8 cellular contexts compared by ENCODE assay signal in the genomic region with DNA sequence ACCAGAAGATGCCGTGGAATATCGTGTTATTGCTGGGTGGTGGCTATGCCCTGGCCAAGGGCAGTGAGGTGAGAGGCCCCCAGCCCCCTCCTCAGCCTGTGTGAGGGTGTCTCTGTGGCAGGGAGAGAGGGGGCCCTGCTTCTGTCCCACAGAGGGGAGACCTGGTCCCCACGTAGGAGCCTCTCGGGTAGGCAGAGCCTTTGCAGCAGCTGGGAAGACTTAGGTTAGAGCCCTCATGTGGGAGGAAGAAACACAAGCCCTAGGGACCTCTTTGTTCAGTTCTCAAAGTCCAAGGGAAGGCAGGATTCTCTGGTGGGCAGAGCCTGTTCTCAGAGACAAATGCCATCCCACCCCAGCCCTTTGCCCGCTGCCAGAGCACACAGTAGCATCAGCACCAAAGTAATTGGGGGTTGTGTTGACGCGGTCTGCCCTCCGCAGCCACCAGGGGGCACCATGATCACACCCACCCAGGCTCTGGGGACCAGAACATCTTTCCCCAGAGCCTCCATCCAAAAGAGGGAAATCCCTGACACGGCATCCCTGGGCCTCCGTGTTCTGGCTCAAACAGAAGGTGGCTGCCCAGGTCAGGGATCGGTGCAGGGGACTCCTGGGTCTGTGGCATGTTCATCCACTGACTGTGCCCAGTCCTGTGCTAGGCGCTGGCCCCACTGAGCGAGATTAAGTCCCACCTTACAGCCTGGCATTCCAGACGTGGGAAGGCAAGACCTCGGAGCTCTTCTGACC. TPM values are rescaled to one million over a fixed set of nuclear protein-coding genes. Genes with fewer than 3 reads are reported as not detected.
DNase-seq lines count a peak whose midpoint lies in the region; ATAC-seq, FAIRE-seq and TF ChIP-seq lines count a peak whose summit lies in the region.

No MANE protein-coding gene starts in this region.

- H3K4me1 ChIP-seq in BLaER1 (peaks cover 76% of the 10 kb centered on the region), breast epithelium (peaks cover 5 to 7% of the 10 kb centered on the region in 2 donors), keratinocyte (ENCODE audit: control insufficient read depth, extremely low read depth, insufficient read depth, low read length) (peaks cover 9% of the 10 kb centered on the region)

- H3K9ac ChIP-seq in BLaER1 (no peak overlapping the region), keratinocyte (ENCODE audit: control insufficient read depth, extremely low read depth, insufficient read depth, low read length) (no peak overlapping the region)

- ATAC-seq in GM21367 (IDR thresholded peaks at IDR 0.05; ENCODE audit: unreplicated experiment) (peak; percentile 62), WTC11 (peak; percentile 74), HG02885 (IDR thresholded peaks at IDR 0.05; ENCODE audit: poor library complexity, unreplicated experiment) (no peak)

- peaks cover 12% of the 10 kb centered on the region for H3K4me1 Mint-ChIP-seq in WTC11

- H3K4me3 ChIP-seq in BLaER1 = no peak overlapping the region
- no peak overlapping the region for H3K4me3 ChIP-seq in breast epithelium
- H3K4me3 ChIP-seq in keratinocyte (ENCODE audit: control insufficient read depth in 2 of 3, extremely low read depth in 1 of 3, insufficient read depth in 2 of 3, low read depth in 1 of 3, low read length in 3 of 3) = no peak overlapping the region

- dilution Hi-C loops in keratinocyte (cut with MboI; ENCODE audit: extremely low pct_ligation_motif_present, low sequenced_read_pairs) = no loop called here

- no peak for TF ChIP-seq POLR2A in breast epithelium (IDR thresholded peaks at IDR 0.05)

- H3K36me3 ChIP-seq in BLaER1 = no peaks in the 10 kb centered on the region
- no peaks in the 10 kb centered on the region for H3K36me3 ChIP-seq in breast epithelium
- H3K36me3 ChIP-seq in keratinocyte (ENCODE audit: control insufficient read depth in 2 of 2, extremely low read depth in 1 of 2, insufficient read depth in 2 of 2, low read length in 2 of 2) = no peaks in the 10 kb centered on the region

- FAIRE-seq in keratinocyte (lab: Jason Lieb, UNC) = peak; percentile 83

- H3K27ac ChIP-seq in BLaER1 = peak overlapping the region; percentile 77
- no peak overlapping the region for H3K27ac ChIP-seq in breast epithelium
- H3K27ac ChIP-seq in keratinocyte (ENCODE audit: control insufficient read depth, insufficient read depth, low read length) = no peak overlapping the region

- no peaks in the 10 kb centered on the region for H3K79me2 ChIP-seq in keratinocyte (ENCODE audit: control insufficient read depth, insufficient read depth, low read length)

- peaks cover 5% of the 10 kb centered on the region for H3K27me3 Mint-ChIP-seq in WTC11 (ENCODE audit: low read depth)

- H3K9me3 Mint-ChIP-seq in WTC11 = peaks cover 3% of the 10 kb centered on the region

- H2AFZ ChIP-seq in keratinocyte (ENCODE audit: control insufficient read depth, low read length) = no peak overlapping the region

- no peaks in the 10 kb centered on the region for H3K36me3 Mint-ChIP-seq in WTC11

- H3K27ac Mint-ChIP-seq in WTC11 = no peak overlapping the region

- intact Hi-C loops in breast epithelium (cut with DNase I; ENCODE audit: low total_unique reads) = no loop called here

- H3K4me2 ChIP-seq in BLaER1 (peak overlapping the region; percentile 38), keratinocyte (ENCODE audit: control insufficient read depth, extremely low read depth, insufficient read depth, low read depth, low read length) (no peak overlapping the region)

- peak; percentile 30 for DNase-seq in NCI-H2107 treated with DMSO at 0.1 percent for 48 hours (lab: John Stamatoyannopoulos, UW; ENCODE audit: unreplicated experiment)
- peak; percentile 89 for DNase-seq in WTC11 (ENCODE audit: low spot score)
- peak; percentile 58 to 82 for DNase-seq in breast epithelium (ENCODE audit: low spot score in 2 of 2)
- DNase-seq in keratinocyte (ENCODE audit: low read depth, low spot score) = no peak
- DNase-seq in stimulated activated CD4-positive, alpha-beta T cell treated with anti-CD3 and anti-CD28 coated beads, Interleukin-2, amount 100 ng/mL, for 24 hours = peak; percentile 87 to 88

- H3K4me3 Mint-ChIP-seq in WTC11 = no peak overlapping the region

- H3K9me1 ChIP-seq in keratinocyte (ENCODE audit: control insufficient read depth, extremely low read depth, insufficient read depth, low read length) = no peaks in the 10 kb centered on the region

- POLR2A ChIA-PET in WTC11 (lab: Charles Lee) = no interaction called here

- H4K20me1 ChIP-seq in BLaER1 (no peaks in the 10 kb centered on the region), keratinocyte (ENCODE audit: control insufficient read depth, extremely low read depth, insufficient read depth, low read length) (peaks cover 3% of the 10 kb centered on the region)

- no peaks in the 10 kb centered on the region for H3K9me3 ChIP-seq in BLaER1
- no peaks in the 10 kb centered on the region for H3K9me3 ChIP-seq in breast epithelium
- no peaks in the 10 kb centered on the region for H3K9me3 ChIP-seq in keratinocyte (ENCODE audit: control insufficient read depth, low read depth, low read length)

- CTCF ChIA-PET in WTC11 (lab: Charles Lee) = interaction anchor here (0.6 to 7.4 kb wide), 17 partner anchors 9 to 114 kb away, joined by 3 to 42 read pairs (median 5); partner anchors contain the start of genes PIGS and UNC119

- H3K27me3 ChIP-seq in BLaER1 (no peaks in the 10 kb centered on the region), breast epithelium (no peaks in the 10 kb centered on the region), keratinocyte (ENCODE audit: control insufficient read depth, extremely low read depth, insufficient read depth, low read length) (peaks cover 3% of the 10 kb centered on the region)

- TF ChIP-seq CTCF in WTC11 (IDR thresholded peaks at IDR 0.05) = peak; percentile 88
- TF ChIP-seq CTCF in breast epithelium (IDR thresholded peaks at IDR 0.05) = peak; percentile 58 to 88 (median 83)
- TF ChIP-seq CTCF in keratinocyte (optimal IDR thresholded peaks at IDR 0.05 in 1 of 3, IDR thresholded peaks at IDR 0.05 in 1 of 3, conservative IDR thresholded peaks at IDR 0.05 in 1 of 3; ENCODE audit: extremely low read depth in 1 of 3, insufficient read depth in 2 of 3, low read length in 3 of 3) = peak; percentile 88 to 97 (median 92)

TF ChIP-seq in WTC11, 78 proteins besides CTCF, POLR2A, EP300 and RAD21 (continues in another document):
- TF ChIP-seq, protein P1, sequence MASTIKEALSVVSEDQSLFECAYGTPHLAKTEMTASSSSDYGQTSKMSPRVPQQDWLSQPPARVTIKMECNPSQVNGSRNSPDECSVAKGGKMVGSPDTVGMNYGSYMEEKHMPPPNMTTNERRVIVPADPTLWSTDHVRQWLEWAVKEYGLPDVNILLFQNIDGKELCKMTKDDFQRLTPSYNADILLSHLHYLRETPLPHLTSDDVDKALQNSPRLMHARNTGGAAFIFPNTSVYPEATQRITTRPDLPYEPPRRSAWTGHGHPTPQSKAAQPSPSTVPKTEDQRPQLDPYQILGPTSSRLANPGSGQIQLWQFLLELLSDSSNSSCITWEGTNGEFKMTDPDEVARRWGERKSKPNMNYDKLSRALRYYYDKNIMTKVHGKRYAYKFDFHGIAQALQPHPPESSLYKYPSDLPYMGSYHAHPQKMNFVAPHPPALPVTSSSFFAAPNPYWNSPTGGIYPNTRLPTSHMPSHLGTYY (CRISPR knock-in tag; IDR thresholded peaks at IDR 0.05) = no peak
- TF ChIP-seq TP53 (CRISPR knock-in tag; IDR thresholded peaks at IDR 0.05) = no peak
- no peak for TF ChIP-seq SP1 (CRISPR knock-in tag; conservative IDR thresholded peaks at IDR 0.05)
- TF ChIP-seq SMAD4 (CRISPR knock-in tag; IDR thresholded peaks at IDR 0.05) = no peak

RNA-seq across cellular contexts. Expression of gene FOXN1, which starts 11.5 kb away (rescaled TPM):
- not detected in 3 replicates for total RNA-seq in WTC11 (2021)
- under 1 TPM in 1 of 3 donors, not detected in 2; 0.29 TPM for total RNA-seq in breast epithelium
- polyA plus RNA-seq in keratinocyte = 0.01 to 0.66 TPM (median 0.29 TPM) in 3 replicates
- polyA plus RNA-seq in keratinocyte (2011; ENCODE audit: low read depth) = 1.4 TPM
- 0.12 and 0.32 TPM in 2 replicates for polyA plus RNA-seq in keratinocyte (2011; cell fraction: cytosol; rRNA removed)
- 0.83 and 1.0 TPM in 2 replicates for polyA plus RNA-seq in keratinocyte (2011; cell fraction: nucleus; rRNA removed)
- polyA plus RNA-seq in keratinocyte (2012; ENCODE audit: low replicate concordance) = 0.24 and 7.2 TPM in 2 replicates
- 0.32 to 0.76 TPM (median 0.46 TPM) in 3 replicates for polyA minus RNA-seq in keratinocyte
- polyA minus RNA-seq in keratinocyte (2011; cell fraction: cytosol; rRNA and poly(A)+ RNA removed) = not detected
- polyA minus RNA-seq in keratinocyte (2011; cell fraction: nucleus; rRNA and poly(A)+ RNA removed) = 0.16 and 1.5 TPM in 2 replicates

RNA-seq across cellular contexts. Expression of gene SLC13A2, which starts 21.2 kb away (rescaled TPM):
- total RNA-seq in WTC11 (2021) (not detected in 3 replicates), breast epithelium (1 to 10 TPM in 1 of 3 donors, under 1 TPM in 1, not detected in 1; 0.66 to 4.0 TPM)
- not detected in 3 replicates for polyA plus RNA-seq in keratinocyte
- not detected for polyA plus RNA-seq in keratinocyte (2011; ENCODE audit: low read depth)
- not detected in 2 replicates for polyA plus RNA-seq in keratinocyte (2011; cell fraction: cytosol; rRNA removed)
- not detected in 2 replicates for polyA plus RNA-seq in keratinocyte (2011; cell fraction: nucleus; rRNA removed)
- polyA plus RNA-seq in keratinocyte (2012; ENCODE audit: low replicate concordance) = not detected in 2 replicates
- polyA minus RNA-seq in keratinocyte = not detected in 3 replicates
- polyA minus RNA-seq in keratinocyte (2011; cell fraction: cytosol; rRNA and poly(A)+ RNA removed) = not detected
- not detected in 2 replicates for polyA minus RNA-seq in keratinocyte (2011; cell fraction: nucleus; rRNA and poly(A)+ RNA removed)

RNA-seq across cellular contexts. Expression of gene UNC119, which starts 57.8 kb away (rescaled TPM):
- total RNA-seq in WTC11 (2021) = 53.3 to 59.6 TPM (median 54.6 TPM) in 3 replicates
- total RNA-seq in breast epithelium = 10 to 100 TPM; 19.2 to 34.1 (median 32.9) TPM
- polyA plus RNA-seq in keratinocyte = 34.1 to 93.3 TPM (median 60.0 TPM) in 3 replicates
- 6.9 TPM for polyA plus RNA-seq in keratinocyte (2011; ENCODE audit: low read depth)
- polyA plus RNA-seq in keratinocyte (2011; cell fraction: cytosol; rRNA removed) = 28.1 and 39.3 TPM in 2 replicates
- 52.9 and 56.6 TPM in 2 replicates for polyA plus RNA-seq in keratinocyte (2011; cell fraction: nucleus; rRNA removed)
- polyA plus RNA-seq in keratinocyte (2012; ENCODE audit: low replicate concordance) = 18.6 and 27.2 TPM in 2 replicates
- 22.1 to 44.2 TPM (median 33.4 TPM) in 3 replicates for polyA minus RNA-seq in keratinocyte
- 39.5 TPM for polyA minus RNA-seq in keratinocyte (2011; cell fraction: cytosol; rRNA and poly(A)+ RNA removed)
- 21.7 and 22.3 TPM in 2 replicates for polyA minus RNA-seq in keratinocyte (2011; cell fraction: nucleus; rRNA and poly(A)+ RNA removed)
